Comparison of ENCODE assay signal across 15 cellular contexts in the genomic region with DNA sequence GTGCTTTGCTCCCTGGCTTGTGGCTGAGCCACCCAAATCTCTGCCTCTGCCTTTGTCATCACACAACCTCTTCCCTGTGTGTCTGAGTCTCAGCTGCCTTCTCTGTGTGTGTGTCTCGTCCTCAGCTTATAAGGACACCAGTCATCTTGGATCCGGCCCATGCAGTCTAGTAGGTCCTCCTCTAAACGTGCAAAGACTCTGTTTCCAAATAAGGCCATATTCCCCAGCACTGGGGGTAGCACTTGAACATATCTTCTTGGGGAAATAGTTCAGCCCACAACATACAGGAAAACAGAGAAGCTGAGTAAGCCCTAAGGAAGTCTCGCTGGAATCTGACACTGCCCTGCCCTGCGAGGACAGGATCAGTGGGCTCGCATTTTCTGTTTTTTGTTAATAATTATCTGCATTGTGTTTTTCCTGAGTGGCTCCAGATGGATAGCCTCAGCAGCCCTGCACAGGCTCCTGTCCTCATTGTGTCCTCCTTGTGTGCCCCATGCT. TPM values are rescaled to one million over a fixed set of nuclear protein-coding genes. Genes with fewer than 3 reads are reported as not detected.
DNase-seq lines count a peak whose midpoint lies in the region; ATAC-seq and TF ChIP-seq lines count a peak whose summit lies in the region.
"Had no signal": no experiment of that assay in that cellular context is flagged by ENCODE, and none has a peak within 500 bp of the region (broad histone marks: within the 10 kb centered on the region; RNA-seq: fewer than 3 reads in every experiment).

No MANE protein-coding gene starts in this region.

- TF ChIP-seq CTCF in fibroblast of mammary gland (conservative IDR thresholded peaks at IDR 0.05; ENCODE audit: control insufficient read depth, insufficient read depth, low read depth, low read length) (no peak), sigmoid colon (IDR thresholded peaks at IDR 0.05) (no peak)

- ATAC-seq in GM18868 (IDR thresholded peaks at IDR 0.05; ENCODE audit: unreplicated experiment), result no peak
- ATAC-seq: WTC11 had no signal

- 79 to 83% methylated on average over 6 of the region's 6 CpGs for WGBS in sigmoid colon, 2 donors

- DNase-seq in EL (peak; percentile 93), SJSA1 (ENCODE audit: low read depth in 1 of 2, low spot score in 2 of 2) (peak; percentile 81 to 83), fibroblast of mammary gland (ENCODE audit: low read depth) (peak; percentile 68), sigmoid colon (no peak), Ammon's horn (ENCODE audit: low spot score) (no peak), hypothalamus (lab: John Stamatoyannopoulos, UW) (no peak), medulla oblongata (ENCODE audit: extremely low spot score) (no peak)
- DNase-seq: activated T-cell treated with anti-CD3 and anti-CD28 coated beads, Interleukin-2, amount 50 U/mL, for 1 hour; MV-4-11; NCI-H446; retina; SIG-M5 had no signal

- H3K27ac ChIP-seq in SJSA1 (peak overlapping the region; percentile 51), sigmoid colon (peak overlapping the region in 3 of 4 donors; percentile 68 to 85 (median 84))

- H3K4me3 ChIP-seq in SJSA1 (no peak overlapping the region), fibroblast of mammary gland (ENCODE audit: control insufficient read depth, low read depth, low read length) (no peak overlapping the region), sigmoid colon (no peak overlapping the region)
- H3K4me3 ChIP-seq: breast epithelium had no signal

- H3K9me3 ChIP-seq in SJSA1 (replicated peaks) (no peaks in the 10 kb centered on the region), sigmoid colon (no peaks in the 10 kb centered on the region)
- H3K9me3 ChIP-seq: breast epithelium had no signal

- H3K36me3 ChIP-seq in SJSA1, result peaks cover 36% of the 10 kb centered on the region
- no peaks in the 10 kb centered on the region for H3K36me3 ChIP-seq in sigmoid colon
- H3K36me3 ChIP-seq: breast epithelium had no signal

- intact Hi-C loops in sigmoid colon (cut with DNase I), result no loop called here

- TF ChIP-seq POLR2A in sigmoid colon (IDR thresholded peaks at IDR 0.05), result no peak

- TF ChIP-seq EP300 in sigmoid colon (IDR thresholded peaks at IDR 0.05), result no peak

- H3K4me1 ChIP-seq in SJSA1 (replicated peaks) (peaks cover 62% of the 10 kb centered on the region), sigmoid colon (peaks cover 0 to 88% (median 81%) of the 10 kb centered on the region in 4 donors)
- H3K4me1 ChIP-seq: breast epithelium had no signal

- H3K27me3 ChIP-seq in SJSA1 (replicated peaks), result no peaks in the 10 kb centered on the region
- no peaks in the 10 kb centered on the region for H3K27me3 ChIP-seq in sigmoid colon
- H3K27me3 ChIP-seq: breast epithelium had no signal

RNA-seq across cellular contexts. Expression of a gene that starts 42.1 kb away (rescaled TPM):
- total RNA-seq in SJSA1 (2014; rRNA removed; shearing (Covaris generic)), result 36.7 and 47.7 TPM in 2 replicates
- 100 to 1,000 TPM in 1 of 4 donors, 10 to 100 TPM in 3; 58.5 to 133 (median 88.5) TPM for total RNA-seq in sigmoid colon
- 1 to 10 TPM in 2 of 3 donors, under 1 TPM in 1; 0.69 to 9.1 (median 1.8) TPM for polyA plus RNA-seq in sigmoid colon

Comparison
In these comparisons a context has a peak if more than half of its experiments do, and no peak if none do; other contexts are left out.
1. DNase-seq: peak in EL (single experiment), SJSA1 (2 of 2) and fibroblast of mammary gland (single experiment); none in sigmoid colon (single experiment), Ammon's horn (single experiment), hypothalamus (0 of 51) and medulla oblongata (single experiment).